ENCODE assay signal across 25 cellular contexts in the genomic region with DNA sequence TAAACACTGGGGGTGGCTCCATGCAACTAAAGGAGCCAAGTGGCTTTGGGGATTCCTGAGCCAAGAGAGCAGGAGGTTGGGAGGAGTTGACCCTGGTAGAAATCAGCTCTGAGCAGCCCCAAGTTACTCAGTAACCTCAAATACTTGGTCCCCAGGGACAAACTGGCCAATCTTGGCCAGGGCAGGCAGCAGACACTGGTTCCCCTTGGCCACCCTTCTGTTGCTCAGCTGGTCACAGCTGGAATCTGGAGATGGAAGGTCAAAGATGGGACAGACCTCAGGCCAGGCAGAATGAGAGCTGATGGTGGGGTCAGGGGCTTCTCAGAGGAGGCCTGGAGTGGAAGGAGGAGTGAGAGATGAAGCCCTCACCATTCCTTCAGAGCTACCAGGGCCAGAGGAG. TPM values are rescaled to one million over a fixed set of nuclear protein-coding genes. Genes with fewer than 3 reads are reported as not detected.
"Had no signal": no experiment of that assay in that cellular context is flagged by ENCODE, and none has a peak within 500 bp of the region (broad histone marks: within the 10 kb centered on the region; RNA-seq: fewer than 3 reads in every experiment).

No MANE protein-coding gene starts in this region.

- H3K27me3 ChIP-seq: MG63 had no signal

- H3K27ac ChIP-seq: RWPE1 had no signal

- ATAC-seq: Panc1, PC-3 had no signal

- H3K9me3 ChIP-seq: MG63, SK-N-SH had no signal

- H3K36me3 ChIP-seq: MG63 had no signal

- DNase-seq: IMR-90, Karpas-422, KG1, MG63, NCI-H1092, NCI-H1105 treated with DMSO at 0.1 percent for 48 hours, NCI-H1417 treated with DMSO at 0.1 percent for 48 hours, NCI-H146, NCI-H1930, NCI-H2081, NCI-H2107, NCI-H2227 treated with DMSO at 0.1 percent for 48 hours, NCI-H524, NCI-H69, NCI-H774, PC-3, SHP77, SK-N-SH, SW 1271 had no signal

- H3K9ac ChIP-seq: SK-N-SH had no signal

- H3K4me2 ChIP-seq: SK-N-SH had no signal

- H3K4me3 ChIP-seq: MG63 had no signal

RNA-seq across cellular contexts. Expression of a gene that starts 3.3 kb away (rescaled TPM):
- total RNA-seq: HT-29, IMR-90, NCI-H460, OCI-LY7, SK-MEL-5 had no signal
- polyA plus RNA-seq: IMR-90 had no signal

RNA-seq across cellular contexts. Expression of a gene that starts 27.4 kb away (rescaled TPM):
- total RNA-seq: IMR-90 had no signal
